9 cellular contexts compared by ENCODE assay signal in the genomic region with DNA sequence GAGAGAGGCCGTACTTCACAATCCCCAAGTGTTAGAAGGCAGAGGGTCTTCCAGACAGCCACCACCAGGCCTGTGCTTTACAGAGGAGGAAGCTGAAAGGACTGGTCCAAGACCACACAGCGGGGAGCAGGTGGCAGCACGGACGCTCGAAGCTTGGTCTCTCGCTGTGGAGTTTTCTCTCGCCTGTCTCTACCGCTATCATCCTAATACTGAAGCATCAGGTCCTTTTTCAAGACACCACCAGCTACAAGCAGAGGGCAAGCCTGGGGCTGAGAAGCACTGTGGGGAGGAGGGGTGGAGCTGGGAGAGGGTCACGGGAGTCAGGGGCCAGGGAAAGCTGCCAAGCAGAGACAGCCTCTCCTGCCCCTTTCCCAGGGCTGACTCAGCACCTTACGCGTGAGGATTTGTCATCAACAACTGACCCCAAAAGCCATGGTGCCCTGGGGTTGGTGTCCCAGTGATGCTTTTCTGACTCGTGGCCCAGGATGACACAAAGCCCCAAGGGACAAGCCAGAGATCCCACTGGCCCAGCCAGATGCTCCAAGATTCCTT. TPM values are rescaled to one million over a fixed set of nuclear protein-coding genes. Genes with fewer than 3 reads are reported as not detected.
DNase-seq lines count a peak whose midpoint lies in the region; ATAC-seq and TF ChIP-seq lines count a peak whose summit lies in the region.
"Had no signal": no experiment of that assay in that cellular context is flagged by ENCODE, and none has a peak within 500 bp of the region (broad histone marks: within the 10 kb centered on the region; RNA-seq: fewer than 3 reads in every experiment).

No MANE protein-coding gene starts in this region.

- peak overlapping the region; percentile 67 for H3K27ac ChIP-seq in CD8-positive, alpha-beta memory T cell (ENCODE audit: low read depth, low read length)
- H3K27ac ChIP-seq in effector memory CD4-positive, alpha-beta T cell (ENCODE audit: insufficient read depth, low read length, poor library complexity, severe bottlenecking): no peak overlapping the region

- peaks cover 78% of the 10 kb centered on the region for H3K4me1 ChIP-seq in CD8-positive, alpha-beta memory T cell (ENCODE audit: insufficient read depth, low read length)
- peaks cover 61% of the 10 kb centered on the region for H3K4me1 ChIP-seq in effector memory CD4-positive, alpha-beta T cell (ENCODE audit: control insufficient read depth, insufficient read depth, low read length, poor library complexity, severe bottlenecking)

- peaks cover 0 to 5% of the 10 kb centered on the region in 2 donors for H3K27me3 Mint-ChIP-seq in CD8-positive, alpha-beta memory T cell
- H3K27me3 Mint-ChIP-seq in natural killer cell treated with Interleukin-12 subunit alpha and Interleukin-12 subunit beta and Interleukin-15 and Interleukin-18, amount 100 ng/mL, for 72 hours: no peaks in the 10 kb centered on the region

- peak overlapping the region in 4 of 7 donors; percentile 41 to 72 (median 56) for H3K4me3 Mint-ChIP-seq in CD8-positive, alpha-beta memory T cell
- peak overlapping the region; percentile 62 for H3K4me3 Mint-ChIP-seq in natural killer cell treated with Interleukin-12 subunit alpha and Interleukin-12 subunit beta and Interleukin-15 and Interleukin-18, amount 100 ng/mL, for 72 hours

- no peaks in the 10 kb centered on the region for H3K9me3 ChIP-seq in CD8-positive, alpha-beta memory T cell (ENCODE audit: low read length)
- no peaks in the 10 kb centered on the region for H3K9me3 ChIP-seq in MG63
- no peaks in the 10 kb centered on the region for H3K9me3 ChIP-seq in effector memory CD4-positive, alpha-beta T cell (ENCODE audit: control insufficient read depth, low read length)

- H3K27me3 ChIP-seq in CD8-positive, alpha-beta memory T cell (ENCODE audit: insufficient read depth, low read length, poor library complexity, severe bottlenecking): no peaks in the 10 kb centered on the region
- no peaks in the 10 kb centered on the region for H3K27me3 ChIP-seq in MG63
- H3K27me3 ChIP-seq in effector memory CD4-positive, alpha-beta T cell (replicated peaks; ENCODE audit: control insufficient read depth, insufficient read depth, low read length, poor library complexity, severe bottlenecking): no peaks in the 10 kb centered on the region

- H3K4me1 Mint-ChIP-seq in CD8-positive, alpha-beta memory T cell: peaks cover 70 to 84% (median 72%) of the 10 kb centered on the region in 3 donors
- H3K4me1 Mint-ChIP-seq in natural killer cell treated with Interleukin-12 subunit alpha and Interleukin-12 subunit beta and Interleukin-15 and Interleukin-18, amount 100 ng/mL, for 72 hours (ENCODE audit: low read depth in 2 of 2): peaks cover 62 to 69% of the 10 kb centered on the region in 2 donors

- CTCF ChIA-PET in CD8-positive, alpha-beta memory T cell (lab: Charles Lee): interaction anchor here (1.1 to 2.3 kb wide), 2 partner anchors 8 to 10 kb away, joined by 3 to 5 read pairs; no protein-coding TSS in a partner anchor

- no peaks in the 10 kb centered on the region for H3K36me3 ChIP-seq in CD8-positive, alpha-beta memory T cell (ENCODE audit: insufficient read depth, low read length)
- 0 out of 2 replicates have a peak, but pooled peaks cover under 1% of the 10 kb centered on the region for H3K36me3 ChIP-seq in MG63
- no peaks in the 10 kb centered on the region for H3K36me3 ChIP-seq in effector memory CD4-positive, alpha-beta T cell (ENCODE audit: control insufficient read depth, insufficient read depth, low read length)

- no peak for ATAC-seq in natural killer cell treated with Interleukin-12 subunit alpha and Interleukin-12 subunit beta and Interleukin-15 and Interleukin-18, amount 100 ng/mL, for 72 hours
- ATAC-seq in GM21717 (IDR thresholded peaks at IDR 0.05; ENCODE audit: unreplicated experiment) (no peak), HG03045 (IDR thresholded peaks at IDR 0.05; ENCODE audit: unreplicated experiment) (no peak), HG03280 (IDR thresholded peaks at IDR 0.05; ENCODE audit: unreplicated experiment) (no peak)

- POLR2A ChIA-PET in CD8-positive, alpha-beta memory T cell (lab: Charles Lee): interaction anchor here (1.5 kb wide), 1 partner anchor 30 kb away, joined by 4 read pairs; no protein-coding TSS in a partner anchor

- no peak overlapping the region for H3K4me3 ChIP-seq in CD8-positive, alpha-beta memory T cell (ENCODE audit: low read length)
- H3K4me3 ChIP-seq in MG63: no peak overlapping the region
- no peak overlapping the region for H3K4me3 ChIP-seq in choroid plexus epithelial cell (ENCODE audit: low read depth, low read length)
- no peak overlapping the region for H3K4me3 ChIP-seq in effector memory CD4-positive, alpha-beta T cell (ENCODE audit: insufficient read depth, low read depth, low read length, poor library complexity, severe bottlenecking)

- no peaks in the 10 kb centered on the region for H3K36me3 Mint-ChIP-seq in CD8-positive, alpha-beta memory T cell
- H3K36me3 Mint-ChIP-seq in natural killer cell treated with Interleukin-12 subunit alpha and Interleukin-12 subunit beta and Interleukin-15 and Interleukin-18, amount 100 ng/mL, for 72 hours: no peaks in the 10 kb centered on the region

- DNase-seq in CD8-positive, alpha-beta memory T cell: no peak
- DNase-seq in MG63 (peak; percentile 65), choroid plexus epithelial cell (ENCODE audit: low read depth) (peak; percentile 74)
- DNase-seq in natural killer cell treated with Interleukin-12 subunit alpha and Interleukin-12 subunit beta and Interleukin-15 and Interleukin-18, amount 100 ng/mL, for 72 hours (ENCODE audit: low spot score): peak; percentile 49
- no peak for DNase-seq in effector memory CD4-positive, alpha-beta T cell
- DNase-seq: effector CD4-positive, alpha-beta T cell had no signal

- TF ChIP-seq CTCF in choroid plexus epithelial cell (conservative IDR thresholded peaks at IDR 0.05; ENCODE audit: low read depth, low read length): no peak

- peaks cover 0 to 2% (median 0%) of the 10 kb centered on the region in 5 donors for H3K9me3 Mint-ChIP-seq in CD8-positive, alpha-beta memory T cell
- H3K9me3 Mint-ChIP-seq in natural killer cell treated with Interleukin-12 subunit alpha and Interleukin-12 subunit beta and Interleukin-15 and Interleukin-18, amount 100 ng/mL, for 72 hours: no peaks in the 10 kb centered on the region

- H3K27ac Mint-ChIP-seq in CD8-positive, alpha-beta memory T cell: peak overlapping the region in 7 of 8 donors; percentile 92 to 100 (median 99)
- H3K27ac Mint-ChIP-seq in natural killer cell treated with Interleukin-12 subunit alpha and Interleukin-12 subunit beta and Interleukin-15 and Interleukin-18, amount 100 ng/mL, for 72 hours: peak overlapping the region; percentile 67 to 96

RNA-seq across cellular contexts. Expression of a gene that starts 31.8 kb away (rescaled TPM):
- total RNA-seq in CD8-positive, alpha-beta memory T cell: 10 to 100 TPM; 46.2 to 47.3 TPM
- 14.1 TPM for polyA plus RNA-seq in CD8-positive, alpha-beta memory T cell
- 32.7 and 46.9 TPM in 2 replicates for total RNA-seq in MG63 (2014; rRNA removed; shearing (Covaris generic); ENCODE audit: low replicate concordance)
- 10 to 100 TPM; 44.5 to 52.5 TPM for total RNA-seq in natural killer cell treated with Interleukin-12 subunit alpha and Interleukin-12 subunit beta and Interleukin-15 and Interleukin-18, amount 100 ng/mL, for 72 hours

Comparison
In these comparisons a context has a peak if more than half of its experiments do, and no peak if none do; other contexts are left out.
1. DNase-seq: peak in MG63 (single experiment), choroid plexus epithelial cell (single experiment) and natural killer cell treated with Interleukin-12 subunit alpha and Interleukin-12 subunit beta and Interleukin-15 and Interleukin-18, amount 100 ng/mL, for 72 hours (single experiment); none in CD8-positive, alpha-beta memory T cell (0 of 5) and effector memory CD4-positive, alpha-beta T cell (0 of 3).